8 cellular contexts compared by ENCODE assay signal in the genomic region with DNA sequence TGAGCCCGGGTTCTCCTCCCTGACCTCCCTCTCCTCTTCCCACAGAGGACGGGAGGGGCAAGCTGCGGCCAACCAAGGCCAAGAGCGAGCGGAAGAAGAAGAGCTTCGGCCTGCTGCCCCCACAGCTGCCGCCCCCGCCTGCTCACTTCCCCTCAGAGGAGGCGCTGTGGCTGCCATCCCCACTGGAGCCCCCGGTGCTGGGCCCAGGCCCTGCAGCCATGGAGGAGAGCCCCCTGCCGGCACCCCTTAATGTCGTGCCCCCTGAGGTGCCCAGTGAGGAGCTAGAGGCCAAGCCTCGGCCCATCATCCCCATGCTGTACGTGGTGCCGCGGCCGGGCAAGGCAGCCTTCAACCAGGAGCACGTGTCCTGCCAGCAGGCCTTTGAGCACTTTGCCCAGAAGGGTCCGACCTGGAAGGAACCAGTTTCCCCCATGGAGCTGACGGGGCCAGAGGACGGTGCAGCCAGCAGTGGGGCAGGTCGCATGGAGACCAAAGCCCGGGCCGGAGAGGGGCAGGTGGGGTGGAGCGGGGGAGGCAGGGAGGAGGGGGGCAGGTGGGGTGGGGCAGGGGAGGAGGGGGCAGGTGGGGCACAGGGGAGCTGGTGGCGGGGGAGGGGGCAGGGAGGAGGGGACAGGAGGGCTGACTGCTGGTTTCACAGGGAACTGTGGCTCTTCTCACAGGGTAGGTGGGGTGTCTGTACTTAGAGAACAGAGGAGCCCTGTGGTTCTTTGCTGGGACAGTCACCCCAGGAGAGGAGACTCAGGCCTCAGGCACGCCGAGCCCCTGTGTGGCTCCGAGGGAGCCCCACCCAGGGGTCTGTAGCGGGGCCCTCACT.
DNase-seq lines count a peak whose midpoint lies in the region; ATAC-seq and TF ChIP-seq lines count a peak whose summit lies in the region.

No MANE protein-coding gene starts in this region.

- TF ChIP-seq CTCF in WERI-Rb-1 (IDR thresholded peaks at IDR 0.05; ENCODE audit: low read depth, low read length) (0 out of 2 replicates have a peak, but pooled peaks have one; percentile 3), prostate gland (IDR thresholded peaks at IDR 0.05) (no peak), coronary artery (IDR thresholded peaks at IDR 0.05) (no peak)

- H3K27me3 ChIP-seq in WERI-Rb-1 (ENCODE audit: insufficient read depth, low read depth, severe bottlenecking) (no peaks in the 10 kb centered on the region), prostate gland (replicated peaks; ENCODE audit: insufficient read depth) (no peaks in the 10 kb centered on the region)

- DNase-seq in WERI-Rb-1 = no peak
- DNase-seq in prostate gland (ENCODE audit: low spot score) = no peak
- no peak for DNase-seq in posterior vena cava (ENCODE audit: low spot score)
- DNase-seq in NOMO-1 treated with DMSO at 0.1 percent for 48 hours (lab: John Stamatoyannopoulos, UW; ENCODE audit: unreplicated experiment) = no peak
- no peak for DNase-seq in coronary artery (ENCODE audit: low spot score)
- DNase-seq in NCI-H187 treated with DMSO at 0.1 percent for 48 hours (lab: John Stamatoyannopoulos, UW) = no peak

- WGBS in prostate gland = 84% methylated on average over 14 of the region's 30 CpGs

- H3K4me1 ChIP-seq in prostate gland (replicated peaks) = peaks cover 9% of the 10 kb centered on the region

- H3K9me3 ChIP-seq in WERI-Rb-1 (ENCODE audit: severe bottlenecking) (no peaks in the 10 kb centered on the region), prostate gland (no peaks in the 10 kb centered on the region)

- H3K36me3 ChIP-seq in WERI-Rb-1 (peaks cover 41% of the 10 kb centered on the region), prostate gland (peaks cover 4 to 25% of the 10 kb centered on the region in 2 donors)

- H3K4me3 ChIP-seq in WERI-Rb-1 (ENCODE audit: low read depth, low read length) (no peak overlapping the region), prostate gland (no peak overlapping the region), coronary artery (no peak overlapping the region)

- peak; percentile 29 for ATAC-seq in GM18870 (IDR thresholded peaks at IDR 0.05; ENCODE audit: unreplicated experiment)
- peak; percentile 45 for ATAC-seq in HG02678 (IDR thresholded peaks at IDR 0.05; ENCODE audit: unreplicated experiment)

- intact Hi-C loops in prostate gland (cut with DNase I) (loop anchor here (5.0 kb wide), 1 partner anchor 79 kb away; no protein-coding TSS in a partner anchor), posterior vena cava (cut with DNase I) (no loop called here)

- TF ChIP-seq POLR2A in prostate gland (IDR thresholded peaks at IDR 0.05) = no peak

- H3K27ac ChIP-seq in WERI-Rb-1 = peak overlapping the region; percentile 24
- peak overlapping the region; percentile 46 to 66 for H3K27ac ChIP-seq in prostate gland
- peak overlapping the region in 1 of 2 donors; percentile 6 for H3K27ac ChIP-seq in coronary artery
